ENCODE assay signal across 28 cellular contexts in genomic region chr6:20271818-20272217, GRCh38.
"Had no signal": no experiment of that assay in that cellular context is flagged by ENCODE, and none has a peak within 500 bp of the region (broad histone marks: within the 10 kb centered on the region; RNA-seq: fewer than 3 reads in every experiment).

No MANE protein-coding gene starts in this region.

- ATAC-seq: Panc1 had no signal

- H3K4me3 ChIP-seq: ascending aorta, K562, SJCRH30, SK-N-MC had no signal

- H3K4me1 ChIP-seq: SJCRH30 had no signal

- DNase-seq: activated CD4-positive, alpha-beta memory T cell treated with anti-CD3 and anti-CD28 coated beads for 36 hours; activated CD4-positive, alpha-beta T cell treated with anti-CD3 and anti-CD28 coated beads, Interleukin-2, amount 50 U/mL, for 1 hour; activated CD8-positive, alpha-beta memory T cell treated with anti-CD3 and anti-CD28 coated beads, Interleukin-2, amount 50 U/mL, for 48 hours; activated effector memory CD4-positive, alpha-beta T cell treated with anti-CD3 and anti-CD28 coated beads, Interleukin-2, amount 50 U/mL, for 16 hours; activated naive CD4-positive, alpha-beta T cell; activated naive CD4-positive, alpha-beta T cell treated with anti-CD3 and anti-CD28 coated beads, Interleukin-2, amount 50 U/mL, for 16 hours; activated naive CD8-positive, alpha-beta T cell treated with anti-CD3 and anti-CD28 coated beads for 36 hours; activated T-cell treated with anti-CD3 and anti-CD28 coated beads, Interleukin-2, amount 50 U/mL, for 48 hours; amygdala; caudate nucleus; cerebellar nuclear complex; NCI-H1092 treated with DMSO at 0.1 percent for 48 hours; NCI-H1417; NCI-H187 treated with DMSO at 0.1 percent for 48 hours; NCI-H2081; NCI-H2171 treated with DMSO at 0.1 percent for 48 hours; NCI-H2227 treated with DMSO at 0.1 percent for 48 hours; NCI-H446; NCI-H510A treated with DMSO at 0.1 percent for 48 hours; NCI-H526 treated with DMSO at 0.1 percent for 48 hours; NCI-H774; SHP77; SJCRH30 had no signal

- H3K36me3 ChIP-seq: ascending aorta, SJCRH30 had no signal

- FAIRE-seq: TTC549 had no signal

- H3K9me3 ChIP-seq: ascending aorta, SJCRH30 had no signal

- H3K27me3 ChIP-seq: ascending aorta, SJCRH30 had no signal

- H3K27ac ChIP-seq: ascending aorta, SJCRH30, SK-N-MC had no signal
